In the genomic region with DNA sequence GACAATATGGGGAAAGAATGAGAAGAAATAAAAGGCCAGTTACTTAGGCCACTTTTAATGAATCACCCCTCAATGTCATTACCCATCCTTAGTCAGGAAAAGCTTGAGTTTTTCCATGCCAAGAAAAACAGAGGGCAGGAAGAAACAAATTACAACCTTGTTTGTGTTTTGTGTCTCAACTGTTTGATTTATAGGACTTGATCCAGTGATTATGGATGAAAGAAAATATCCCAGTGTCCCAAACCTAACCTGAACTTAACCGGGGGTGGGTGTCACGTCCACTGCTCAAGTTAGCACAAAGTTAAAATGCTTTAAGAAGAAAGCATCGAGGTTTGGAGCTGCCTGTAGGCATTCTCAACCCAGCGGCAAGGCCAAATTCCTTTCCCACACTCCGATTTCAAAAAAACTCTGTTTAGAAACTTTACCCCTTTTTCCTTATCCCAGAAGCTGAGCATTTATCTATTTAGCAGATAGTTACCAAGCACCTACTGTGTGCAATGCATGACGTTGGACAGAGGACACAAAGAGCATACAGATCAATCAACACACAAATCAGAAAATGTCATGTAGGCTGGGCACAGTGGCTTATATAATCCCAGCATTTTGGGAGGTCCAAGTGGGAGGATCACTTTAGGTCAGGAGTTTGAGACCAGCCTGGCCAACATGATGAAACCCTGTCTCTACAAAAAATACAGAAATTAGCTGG, we compare ENCODE assay signal across 1 cellular context.
A peak's percentile ranks its signal among the peaks of the same experiment; 100 is the strongest.
TF ChIP-seq lines count a peak whose summit lies in the region.

No MANE protein-coding gene starts in this region.

TF ChIP-seq in HEK293, 187 proteins besides CTCF, POLR2A, EP300 and RAD21 (continued from another document):
- TF ChIP-seq, protein P1, sequence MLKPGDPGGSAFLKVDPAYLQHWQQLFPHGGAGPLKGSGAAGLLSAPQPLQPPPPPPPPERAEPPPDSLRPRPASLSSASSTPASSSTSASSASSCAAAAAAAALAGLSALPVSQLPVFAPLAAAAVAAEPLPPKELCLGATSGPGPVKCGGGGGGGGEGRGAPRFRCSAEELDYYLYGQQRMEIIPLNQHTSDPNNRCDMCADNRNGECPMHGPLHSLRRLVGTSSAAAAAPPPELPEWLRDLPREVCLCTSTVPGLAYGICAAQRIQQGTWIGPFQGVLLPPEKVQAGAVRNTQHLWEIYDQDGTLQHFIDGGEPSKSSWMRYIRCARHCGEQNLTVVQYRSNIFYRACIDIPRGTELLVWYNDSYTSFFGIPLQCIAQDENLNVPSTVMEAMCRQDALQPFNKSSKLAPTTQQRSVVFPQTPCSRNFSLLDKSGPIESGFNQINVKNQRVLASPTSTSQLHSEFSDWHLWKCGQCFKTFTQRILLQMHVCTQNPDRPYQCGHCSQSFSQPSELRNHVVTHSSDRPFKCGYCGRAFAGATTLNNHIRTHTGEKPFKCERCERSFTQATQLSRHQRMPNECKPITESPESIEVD (tag by site-specific recombination; IDR thresholded peaks at IDR 0.05): no peak
- TF ChIP-seq ZNF10 (tag by site-specific recombination; IDR thresholded peaks at IDR 0.05) (peak; percentile 52; the same call in 1 of the 2 replicates), SP7 (tag by site-specific recombination; IDR thresholded peaks at IDR 0.05) (peak; percentile 97), ZNF366 (tag by site-specific recombination; conservative IDR thresholded peaks at IDR 0.05) (peak; percentile 31; the same call in 1 of the 2 replicates), OSR2 (tag by site-specific recombination; IDR thresholded peaks at IDR 0.05) (no peak), ZNF510 (tag by site-specific recombination; IDR thresholded peaks at IDR 0.05; ENCODE audit: insufficient replicate concordance) (no peak), MZF1 (tag by site-specific recombination; IDR thresholded peaks at IDR 0.05; ENCODE audit: borderline replicate concordance) (no peak), ZNF623 (tag by site-specific recombination; IDR thresholded peaks at IDR 0.05) (no peak), ZNF391 (tag by site-specific recombination; IDR thresholded peaks at IDR 0.05; ENCODE audit: borderline replicate concordance, low read depth) (no peak), ZNF174 (tag by site-specific recombination; IDR thresholded peaks at IDR 0.05) (no peak), ZNF629 (tag by site-specific recombination; IDR thresholded peaks at IDR 0.05) (peak; percentile 44; the same call in 1 of the 2 replicates), ZNF350 (tag by site-specific recombination; IDR thresholded peaks at IDR 0.05) (no peak), ZXDB (tag by site-specific recombination; IDR thresholded peaks at IDR 0.05) (peak; percentile 46; the same call in 1 of the 2 replicates), ZNF785 (tag by site-specific recombination; IDR thresholded peaks at IDR 0.05) (no peak), GLI2 (tag by site-specific recombination; IDR thresholded peaks at IDR 0.05; ENCODE audit: borderline replicate concordance, low read depth) (no peak), ZFP41 (tag by site-specific recombination; IDR thresholded peaks at IDR 0.05; ENCODE audit: borderline replicate concordance) (no peak), ZBTB17 (tag by site-specific recombination; IDR thresholded peaks at IDR 0.05) (peak; percentile 45), MYNN (tag by site-specific recombination; IDR thresholded peaks at IDR 0.05; ENCODE audit: borderline replicate concordance) (no peak), OVOL3 (tag by site-specific recombination; IDR thresholded peaks at IDR 0.05) (no peak), GFI1B (tag by site-specific recombination; IDR thresholded peaks at IDR 0.05) (no peak), ZNF514 (tag by site-specific recombination; IDR thresholded peaks at IDR 0.05) (no peak), ZNF571 (tag by site-specific recombination; IDR thresholded peaks at IDR 0.05) (no peak), ZNF175 (tag by site-specific recombination; IDR thresholded peaks at IDR 0.05) (no peak)
- TF ChIP-seq, protein P2, sequence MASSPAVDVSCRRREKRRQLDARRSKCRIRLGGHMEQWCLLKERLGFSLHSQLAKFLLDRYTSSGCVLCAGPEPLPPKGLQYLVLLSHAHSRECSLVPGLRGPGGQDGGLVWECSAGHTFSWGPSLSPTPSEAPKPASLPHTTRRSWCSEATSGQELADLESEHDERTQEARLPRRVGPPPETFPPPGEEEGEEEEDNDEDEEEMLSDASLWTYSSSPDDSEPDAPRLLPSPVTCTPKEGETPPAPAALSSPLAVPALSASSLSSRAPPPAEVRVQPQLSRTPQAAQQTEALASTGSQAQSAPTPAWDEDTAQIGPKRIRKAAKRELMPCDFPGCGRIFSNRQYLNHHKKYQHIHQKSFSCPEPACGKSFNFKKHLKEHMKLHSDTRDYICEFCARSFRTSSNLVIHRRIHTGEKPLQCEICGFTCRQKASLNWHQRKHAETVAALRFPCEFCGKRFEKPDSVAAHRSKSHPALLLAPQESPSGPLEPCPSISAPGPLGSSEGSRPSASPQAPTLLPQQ (tag by site-specific recombination; IDR thresholded peaks at IDR 0.05): peak; percentile 43; the same call in 1 of the 2 replicates
- TF ChIP-seq, protein P3, sequence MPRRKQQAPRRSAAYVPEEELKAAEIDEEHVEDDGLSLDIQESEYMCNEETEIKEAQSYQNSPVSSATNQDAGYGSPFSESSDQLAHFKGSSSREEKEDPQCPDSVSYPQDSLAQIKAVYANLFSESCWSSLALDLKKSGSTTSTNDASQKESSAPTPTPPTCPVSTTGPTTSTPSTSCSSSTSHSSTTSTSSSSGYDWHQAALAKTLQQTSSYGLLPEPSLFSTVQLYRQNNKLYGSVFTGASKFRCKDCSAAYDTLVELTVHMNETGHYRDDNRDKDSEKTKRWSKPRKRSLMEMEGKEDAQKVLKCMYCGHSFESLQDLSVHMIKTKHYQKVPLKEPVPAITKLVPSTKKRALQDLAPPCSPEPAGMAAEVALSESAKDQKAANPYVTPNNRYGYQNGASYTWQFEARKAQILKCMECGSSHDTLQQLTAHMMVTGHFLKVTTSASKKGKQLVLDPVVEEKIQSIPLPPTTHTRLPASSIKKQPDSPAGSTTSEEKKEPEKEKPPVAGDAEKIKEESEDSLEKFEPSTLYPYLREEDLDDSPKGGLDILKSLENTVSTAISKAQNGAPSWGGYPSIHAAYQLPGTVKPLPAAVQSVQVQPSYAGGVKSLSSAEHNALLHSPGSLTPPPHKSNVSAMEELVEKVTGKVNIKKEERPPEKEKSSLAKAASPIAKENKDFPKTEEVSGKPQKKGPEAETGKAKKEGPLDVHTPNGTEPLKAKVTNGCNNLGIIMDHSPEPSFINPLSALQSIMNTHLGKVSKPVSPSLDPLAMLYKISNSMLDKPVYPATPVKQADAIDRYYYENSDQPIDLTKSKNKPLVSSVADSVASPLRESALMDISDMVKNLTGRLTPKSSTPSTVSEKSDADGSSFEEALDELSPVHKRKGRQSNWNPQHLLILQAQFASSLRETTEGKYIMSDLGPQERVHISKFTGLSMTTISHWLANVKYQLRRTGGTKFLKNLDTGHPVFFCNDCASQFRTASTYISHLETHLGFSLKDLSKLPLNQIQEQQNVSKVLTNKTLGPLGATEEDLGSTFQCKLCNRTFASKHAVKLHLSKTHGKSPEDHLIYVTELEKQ (tag by site-specific recombination; IDR thresholded peaks at IDR 0.05; ENCODE audit: borderline replicate concordance): peak; percentile 13; the same call in 1 of the 2 replicates
- TF ChIP-seq, protein P4, sequence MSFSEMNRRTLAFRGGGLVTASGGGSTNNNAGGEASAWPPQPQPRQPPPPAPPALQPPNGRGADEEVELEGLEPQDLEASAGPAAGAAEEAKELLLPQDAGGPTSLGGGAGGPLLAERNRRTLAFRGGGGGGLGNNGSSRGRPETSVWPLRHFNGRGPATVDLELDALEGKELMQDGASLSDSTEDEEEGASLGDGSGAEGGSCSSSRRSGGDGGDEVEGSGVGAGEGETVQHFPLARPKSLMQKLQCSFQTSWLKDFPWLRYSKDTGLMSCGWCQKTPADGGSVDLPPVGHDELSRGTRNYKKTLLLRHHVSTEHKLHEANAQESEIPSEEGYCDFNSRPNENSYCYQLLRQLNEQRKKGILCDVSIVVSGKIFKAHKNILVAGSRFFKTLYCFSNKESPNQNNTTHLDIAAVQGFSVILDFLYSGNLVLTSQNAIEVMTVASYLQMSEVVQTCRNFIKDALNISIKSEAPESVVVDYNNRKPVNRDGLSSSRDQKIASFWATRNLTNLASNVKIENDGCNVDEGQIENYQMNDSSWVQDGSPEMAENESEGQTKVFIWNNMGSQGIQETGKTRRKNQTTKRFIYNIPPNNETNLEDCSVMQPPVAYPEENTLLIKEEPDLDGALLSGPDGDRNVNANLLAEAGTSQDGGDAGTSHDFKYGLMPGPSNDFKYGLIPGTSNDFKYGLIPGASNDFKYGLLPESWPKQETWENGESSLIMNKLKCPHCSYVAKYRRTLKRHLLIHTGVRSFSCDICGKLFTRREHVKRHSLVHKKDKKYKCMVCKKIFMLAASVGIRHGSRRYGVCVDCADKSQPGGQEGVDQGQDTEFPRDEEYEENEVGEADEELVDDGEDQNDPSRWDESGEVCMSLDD (tag by site-specific recombination; IDR thresholded peaks at IDR 0.05): no peak
- TF ChIP-seq, protein P5, sequence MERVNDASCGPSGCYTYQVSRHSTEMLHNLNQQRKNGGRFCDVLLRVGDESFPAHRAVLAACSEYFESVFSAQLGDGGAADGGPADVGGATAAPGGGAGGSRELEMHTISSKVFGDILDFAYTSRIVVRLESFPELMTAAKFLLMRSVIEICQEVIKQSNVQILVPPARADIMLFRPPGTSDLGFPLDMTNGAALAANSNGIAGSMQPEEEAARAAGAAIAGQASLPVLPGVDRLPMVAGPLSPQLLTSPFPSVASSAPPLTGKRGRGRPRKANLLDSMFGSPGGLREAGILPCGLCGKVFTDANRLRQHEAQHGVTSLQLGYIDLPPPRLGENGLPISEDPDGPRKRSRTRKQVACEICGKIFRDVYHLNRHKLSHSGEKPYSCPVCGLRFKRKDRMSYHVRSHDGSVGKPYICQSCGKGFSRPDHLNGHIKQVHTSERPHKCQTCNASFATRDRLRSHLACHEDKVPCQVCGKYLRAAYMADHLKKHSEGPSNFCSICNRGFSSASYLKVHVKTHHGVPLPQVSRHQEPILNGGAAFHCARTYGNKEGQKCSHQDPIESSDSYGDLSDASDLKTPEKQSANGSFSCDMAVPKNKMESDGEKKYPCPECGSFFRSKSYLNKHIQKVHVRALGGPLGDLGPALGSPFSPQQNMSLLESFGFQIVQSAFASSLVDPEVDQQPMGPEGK (tag by site-specific recombination; IDR thresholded peaks at IDR 0.05): peak; percentile 41; the same call in 1 of the 2 replicates
- TF ChIP-seq, protein P6, sequence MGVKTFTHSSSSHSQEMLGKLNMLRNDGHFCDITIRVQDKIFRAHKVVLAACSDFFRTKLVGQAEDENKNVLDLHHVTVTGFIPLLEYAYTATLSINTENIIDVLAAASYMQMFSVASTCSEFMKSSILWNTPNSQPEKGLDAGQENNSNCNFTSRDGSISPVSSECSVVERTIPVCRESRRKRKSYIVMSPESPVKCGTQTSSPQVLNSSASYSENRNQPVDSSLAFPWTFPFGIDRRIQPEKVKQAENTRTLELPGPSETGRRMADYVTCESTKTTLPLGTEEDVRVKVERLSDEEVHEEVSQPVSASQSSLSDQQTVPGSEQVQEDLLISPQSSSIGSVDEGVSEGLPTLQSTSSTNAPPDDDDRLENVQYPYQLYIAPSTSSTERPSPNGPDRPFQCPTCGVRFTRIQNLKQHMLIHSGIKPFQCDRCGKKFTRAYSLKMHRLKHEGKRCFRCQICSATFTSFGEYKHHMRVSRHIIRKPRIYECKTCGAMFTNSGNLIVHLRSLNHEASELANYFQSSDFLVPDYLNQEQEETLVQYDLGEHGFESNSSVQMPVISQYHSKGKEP (tag by site-specific recombination; IDR thresholded peaks at IDR 0.05): no peak
- TF ChIP-seq, protein P7, sequence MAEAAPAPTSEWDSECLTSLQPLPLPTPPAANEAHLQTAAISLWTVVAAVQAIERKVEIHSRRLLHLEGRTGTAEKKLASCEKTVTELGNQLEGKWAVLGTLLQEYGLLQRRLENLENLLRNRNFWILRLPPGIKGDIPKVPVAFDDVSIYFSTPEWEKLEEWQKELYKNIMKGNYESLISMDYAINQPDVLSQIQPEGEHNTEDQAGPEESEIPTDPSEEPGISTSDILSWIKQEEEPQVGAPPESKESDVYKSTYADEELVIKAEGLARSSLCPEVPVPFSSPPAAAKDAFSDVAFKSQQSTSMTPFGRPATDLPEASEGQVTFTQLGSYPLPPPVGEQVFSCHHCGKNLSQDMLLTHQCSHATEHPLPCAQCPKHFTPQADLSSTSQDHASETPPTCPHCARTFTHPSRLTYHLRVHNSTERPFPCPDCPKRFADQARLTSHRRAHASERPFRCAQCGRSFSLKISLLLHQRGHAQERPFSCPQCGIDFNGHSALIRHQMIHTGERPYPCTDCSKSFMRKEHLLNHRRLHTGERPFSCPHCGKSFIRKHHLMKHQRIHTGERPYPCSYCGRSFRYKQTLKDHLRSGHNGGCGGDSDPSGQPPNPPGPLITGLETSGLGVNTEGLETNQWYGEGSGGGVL (tag by site-specific recombination; IDR thresholded peaks at IDR 0.05): 0 out of 2 replicates have a peak, but pooled peaks have one; percentile 17
- TF ChIP-seq, protein P8, sequence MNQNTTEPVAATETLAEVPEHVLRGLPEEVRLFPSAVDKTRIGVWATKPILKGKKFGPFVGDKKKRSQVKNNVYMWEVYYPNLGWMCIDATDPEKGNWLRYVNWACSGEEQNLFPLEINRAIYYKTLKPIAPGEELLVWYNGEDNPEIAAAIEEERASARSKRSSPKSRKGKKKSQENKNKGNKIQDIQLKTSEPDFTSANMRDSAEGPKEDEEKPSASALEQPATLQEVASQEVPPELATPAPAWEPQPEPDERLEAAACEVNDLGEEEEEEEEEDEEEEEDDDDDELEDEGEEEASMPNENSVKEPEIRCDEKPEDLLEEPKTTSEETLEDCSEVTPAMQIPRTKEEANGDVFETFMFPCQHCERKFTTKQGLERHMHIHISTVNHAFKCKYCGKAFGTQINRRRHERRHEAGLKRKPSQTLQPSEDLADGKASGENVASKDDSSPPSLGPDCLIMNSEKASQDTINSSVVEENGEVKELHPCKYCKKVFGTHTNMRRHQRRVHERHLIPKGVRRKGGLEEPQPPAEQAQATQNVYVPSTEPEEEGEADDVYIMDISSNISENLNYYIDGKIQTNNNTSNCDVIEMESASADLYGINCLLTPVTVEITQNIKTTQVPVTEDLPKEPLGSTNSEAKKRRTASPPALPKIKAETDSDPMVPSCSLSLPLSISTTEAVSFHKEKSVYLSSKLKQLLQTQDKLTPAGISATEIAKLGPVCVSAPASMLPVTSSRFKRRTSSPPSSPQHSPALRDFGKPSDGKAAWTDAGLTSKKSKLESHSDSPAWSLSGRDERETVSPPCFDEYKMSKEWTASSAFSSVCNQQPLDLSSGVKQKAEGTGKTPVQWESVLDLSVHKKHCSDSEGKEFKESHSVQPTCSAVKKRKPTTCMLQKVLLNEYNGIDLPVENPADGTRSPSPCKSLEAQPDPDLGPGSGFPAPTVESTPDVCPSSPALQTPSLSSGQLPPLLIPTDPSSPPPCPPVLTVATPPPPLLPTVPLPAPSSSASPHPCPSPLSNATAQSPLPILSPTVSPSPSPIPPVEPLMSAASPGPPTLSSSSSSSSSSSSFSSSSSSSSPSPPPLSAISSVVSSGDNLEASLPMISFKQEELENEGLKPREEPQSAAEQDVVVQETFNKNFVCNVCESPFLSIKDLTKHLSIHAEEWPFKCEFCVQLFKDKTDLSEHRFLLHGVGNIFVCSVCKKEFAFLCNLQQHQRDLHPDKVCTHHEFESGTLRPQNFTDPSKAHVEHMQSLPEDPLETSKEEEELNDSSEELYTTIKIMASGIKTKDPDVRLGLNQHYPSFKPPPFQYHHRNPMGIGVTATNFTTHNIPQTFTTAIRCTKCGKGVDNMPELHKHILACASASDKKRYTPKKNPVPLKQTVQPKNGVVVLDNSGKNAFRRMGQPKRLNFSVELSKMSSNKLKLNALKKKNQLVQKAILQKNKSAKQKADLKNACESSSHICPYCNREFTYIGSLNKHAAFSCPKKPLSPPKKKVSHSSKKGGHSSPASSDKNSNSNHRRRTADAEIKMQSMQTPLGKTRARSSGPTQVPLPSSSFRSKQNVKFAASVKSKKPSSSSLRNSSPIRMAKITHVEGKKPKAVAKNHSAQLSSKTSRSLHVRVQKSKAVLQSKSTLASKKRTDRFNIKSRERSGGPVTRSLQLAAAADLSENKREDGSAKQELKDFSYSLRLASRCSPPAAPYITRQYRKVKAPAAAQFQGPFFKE (tag by site-specific recombination; IDR thresholded peaks at IDR 0.05; ENCODE audit: borderline replicate concordance): no peak
